Comparison of ENCODE assay signal across 11 cellular contexts in the genomic region with DNA sequence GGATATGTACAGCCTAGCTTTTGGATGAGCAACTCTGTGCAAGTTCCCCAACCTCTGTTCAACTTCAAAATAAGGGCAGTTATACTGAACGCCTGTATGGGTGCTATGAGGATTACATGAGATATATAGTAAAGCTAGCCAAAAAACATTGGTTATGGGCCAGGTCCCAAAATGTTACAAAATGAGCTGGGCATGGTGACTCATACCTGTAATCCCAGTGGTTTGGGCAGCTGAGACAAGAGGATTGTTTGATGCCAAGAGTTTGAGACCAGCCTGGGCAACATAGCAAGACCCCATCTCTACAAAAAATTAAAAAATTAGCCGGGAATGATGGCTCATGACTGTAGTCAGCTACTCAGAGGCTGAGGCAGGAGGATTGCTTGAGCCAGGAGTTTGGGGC.
A peak's percentile ranks its signal among the peaks of the same experiment; 100 is the strongest.
DNase-seq lines count a peak whose midpoint lies in the region.
"Had no signal": no experiment of that assay in that cellular context is flagged by ENCODE, and none has a peak within 500 bp of the region (broad histone marks: within the 10 kb centered on the region; RNA-seq: fewer than 3 reads in every experiment).

No MANE protein-coding gene starts in this region.

- no peaks in the 10 kb centered on the region for H3K9me3 ChIP-seq in muscle layer of colon (ENCODE audit: low read length)
- H3K9me3 ChIP-seq: ascending aorta, lower lobe of right lung had no signal

- H3K4me3 ChIP-seq in muscle layer of colon (ENCODE audit: low read depth in 1 of 2, low read length in 2 of 2), result no peak overlapping the region
- H3K4me3 ChIP-seq: ascending aorta, lower lobe of right lung had no signal

- peaks cover 3% of the 10 kb centered on the region for H3K36me3 ChIP-seq in muscle layer of colon (ENCODE audit: insufficient read depth, low read length)
- H3K36me3 ChIP-seq: ascending aorta had no signal

- no peak overlapping the region for H3K9ac ChIP-seq in muscle layer of colon (ENCODE audit: low read length)

- no peaks in the 10 kb centered on the region for H3K27me3 ChIP-seq in muscle layer of colon (ENCODE audit: control insufficient read depth in 1 of 2, insufficient read depth in 2 of 2, low read length in 2 of 2)
- H3K27me3 ChIP-seq: ascending aorta had no signal

- DNase-seq in EL (peak; percentile 67), RPMI7951 (ENCODE audit: low read depth) (peak; percentile 77), dedifferentiated amniotic fluid mesenchymal stem cell (ENCODE audit: extremely low spot score) (peak; percentile 40), NCI-H510A treated with DMSO at 0.1 percent for 48 hours (lab: John Stamatoyannopoulos, UW) (no peak), GOT3 (lab: John Stamatoyannopoulos, UW) (no peak), NCI-H510A (lab: John Stamatoyannopoulos, UW) (no peak), activated gamma-delta T cell (lab: John Stamatoyannopoulos, UW) (no peak)
- DNase-seq: lower lobe of right lung, NCI-H2227 treated with DMSO at 0.1 percent for 48 hours had no signal

- peaks cover 11% of the 10 kb centered on the region for H3K4me1 ChIP-seq in muscle layer of colon (ENCODE audit: insufficient read depth, low read length)
- H3K4me1 ChIP-seq: lower lobe of right lung had no signal

- H3K27ac ChIP-seq in muscle layer of colon (ENCODE audit: low read depth, low read length), result peak overlapping the region; percentile 45
- H3K27ac ChIP-seq: lower lobe of right lung had no signal

Comparison
In these comparisons a context has a peak if more than half of its experiments do, and no peak if none do; other contexts are left out.
1. DNase-seq: peak in EL (single experiment), RPMI7951 (single experiment) and dedifferentiated amniotic fluid mesenchymal stem cell (single experiment); none in NCI-H510A treated with DMSO at 0.1 percent for 48 hours (single experiment), GOT3 (single experiment), NCI-H510A (single experiment) and activated gamma-delta T cell (single experiment).